Comparison of ENCODE assay signal across 14 cellular contexts in the genomic region with DNA sequence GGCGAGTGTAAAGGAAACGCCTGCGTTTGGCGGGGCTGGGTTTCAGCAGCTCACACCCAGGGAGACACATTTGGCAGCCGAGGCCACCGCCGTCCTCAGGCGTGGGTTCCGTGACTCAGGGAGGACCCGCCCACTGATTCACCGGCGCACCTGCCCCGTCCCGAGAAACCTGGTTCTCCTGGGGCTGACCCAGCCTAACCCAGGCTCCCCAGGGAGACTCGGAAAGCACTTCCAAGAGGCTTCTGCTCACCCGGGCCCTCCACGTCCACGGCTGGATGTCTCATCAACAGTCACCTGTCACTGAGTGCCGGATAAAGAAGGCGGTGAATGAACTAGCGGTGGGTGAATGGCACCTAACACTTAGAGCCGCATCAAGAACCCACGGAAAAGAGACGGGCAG.
A peak's percentile ranks its signal among the peaks of the same experiment; 100 is the strongest.
DNase-seq lines count a peak whose midpoint lies in the region; ATAC-seq and TF ChIP-seq lines count a peak whose summit lies in the region.
"Had no signal": no experiment of that assay in that cellular context is flagged by ENCODE, and none has a peak within 500 bp of the region (broad histone marks: within the 10 kb centered on the region; RNA-seq: fewer than 3 reads in every experiment).

No MANE protein-coding gene starts in this region.

- no peak for TF ChIP-seq POLR2A in sigmoid colon (IDR thresholded peaks at IDR 0.05)

- H3K9me3 ChIP-seq in BLaER1 (peaks cover 6% of the 10 kb centered on the region; the same call in 1 of the 2 replicates), sigmoid colon (no peaks in the 10 kb centered on the region), MG63 (no peaks in the 10 kb centered on the region)

- no peaks in the 10 kb centered on the region for H3K36me3 ChIP-seq in BLaER1
- no peaks in the 10 kb centered on the region for H3K36me3 ChIP-seq in sigmoid colon
- no peaks in the 10 kb centered on the region for H3K36me3 ChIP-seq in MG63

- TF ChIP-seq CTCF in foreskin keratinocyte (conservative IDR thresholded peaks at IDR 0.05) (no peak), sigmoid colon (IDR thresholded peaks at IDR 0.05) (no peak)

- TF ChIP-seq EP300 in sigmoid colon (IDR thresholded peaks at IDR 0.05) = no peak

- peak; percentile 13 for DNase-seq in HPDE6-E6E7 (ENCODE audit: extremely low spot score)
- no peak for DNase-seq in foreskin keratinocyte
- DNase-seq in sigmoid colon = peak; percentile 61
- no peak for DNase-seq in MG63
- DNase-seq: COR-L47, NCI-H1930, NCI-H510A treated with DMSO at 0.1 percent for 48 hours, NCI-H82, PC-3 had no signal

- 0 out of 2 replicates have a peak, but pooled peaks cover 9% of the 10 kb centered on the region for H4K20me1 ChIP-seq in BLaER1

- intact Hi-C loops in sigmoid colon (cut with DNase I) = no loop called here

- 82 to 91% methylated on average over 24 of the region's 24 CpGs for WGBS in sigmoid colon, 2 donors

- H3K27ac ChIP-seq in BLaER1 = no peak overlapping the region
- H3K27ac ChIP-seq in foreskin keratinocyte = no peak overlapping the region
- no peak overlapping the region for H3K27ac ChIP-seq in sigmoid colon
- H3K27ac ChIP-seq: SK-N-MC had no signal

- peak overlapping the region; percentile 70 for H3K4me2 ChIP-seq in BLaER1
- H3K4me2 ChIP-seq: GM23338 had no signal

- no peak overlapping the region for H3K9ac ChIP-seq in BLaER1

- ATAC-seq in foreskin keratinocyte (peak; percentile 74), HG03432 (IDR thresholded peaks at IDR 0.05; ENCODE audit: unreplicated experiment) (no peak), HG02981 (IDR thresholded peaks at IDR 0.05; ENCODE audit: unreplicated experiment) (no peak)
- ATAC-seq: GM23338, PC-3 had no signal

- H3K4me1 ChIP-seq in BLaER1 = peaks cover 37% of the 10 kb centered on the region
- no peaks in the 10 kb centered on the region for H3K4me1 ChIP-seq in foreskin keratinocyte
- H3K4me1 ChIP-seq in sigmoid colon = no peaks in the 10 kb centered on the region

- H3K27me3 ChIP-seq in BLaER1 (peaks cover 46% of the 10 kb centered on the region), foreskin keratinocyte (no peaks in the 10 kb centered on the region), sigmoid colon (no peaks in the 10 kb centered on the region), MG63 (no peaks in the 10 kb centered on the region)

- H3K4me3 ChIP-seq in BLaER1 (no peak overlapping the region), sigmoid colon (no peak overlapping the region), MG63 (no peak overlapping the region)
- H3K4me3 ChIP-seq: GM23338, SK-N-MC had no signal

Comparison
In these comparisons a context has a peak if more than half of its experiments do, and no peak if none do; other contexts are left out.
1. DNase-seq: peak in HPDE6-E6E7 (single experiment) and sigmoid colon (single experiment); none in foreskin keratinocyte (0 of 2) and MG63 (single experiment).